In the genomic region with DNA sequence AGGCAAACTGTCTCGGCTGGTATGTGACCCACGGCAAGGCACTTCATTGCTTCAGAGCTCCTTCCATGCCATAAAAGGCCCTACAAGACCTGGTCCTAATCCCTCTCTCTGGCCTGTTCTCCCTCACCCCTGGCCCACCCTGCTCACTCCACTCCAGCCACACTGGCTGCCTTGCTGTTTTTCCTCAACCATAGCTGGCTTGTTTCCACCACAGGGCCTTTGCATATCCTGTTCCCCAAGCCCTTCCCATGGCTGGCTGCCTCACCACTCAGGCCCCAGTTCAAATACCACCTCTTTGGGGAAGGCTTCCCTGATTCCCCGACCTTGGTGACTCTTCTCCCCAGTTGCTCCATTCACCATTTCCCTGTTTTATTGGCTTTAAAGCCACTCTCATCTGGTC, we compare ENCODE assay signal across 7 cellular contexts.
A peak's percentile ranks its signal among the peaks of the same experiment; 100 is the strongest.
DNase-seq lines count a peak whose midpoint lies in the region; ATAC-seq, FAIRE-seq and TF ChIP-seq lines count a peak whose summit lies in the region.
"Not testable (repeated sequence)": the region's sequence is repeated elsewhere in the genome, so short reads cannot be mapped to it uniquely, and the experiment has no call there.

No MANE protein-coding gene starts in this region.

- POLR2A ChIA-PET in RWPE1 (lab: Yijun Ruan, JAX; ENCODE audit: low non-redundant PET), result not testable (repeated sequence)

- peaks cover 57% of the 10 kb centered on the region for H3K36me3 Mint-ChIP-seq in activated T-cell treated with anti-CD3 and anti-CD28 coated beads, Interleukin-2, amount 50 U/mL, for 24 hours (ENCODE audit: low read depth)
- not testable (repeated sequence) for H3K36me3 Mint-ChIP-seq in astrocyte (ENCODE audit: low read depth, unreplicated experiment); naive B cell

- peak; percentile 12 for DNase-seq in ELR (ENCODE audit: low read depth)
- DNase-seq in RWPE1 (ENCODE audit: low spot score); activated T-cell treated with anti-CD3 and anti-CD28 coated beads, Interleukin-2, amount 50 U/mL, for 24 hours; astrocyte (ENCODE audit: low read depth); naive B cell: not testable (repeated sequence)

- not testable (repeated sequence) for TF ChIP-seq EP300 in gastroesophageal sphincter (IDR thresholded peaks at IDR 0.05)

- H3K9me3 ChIP-seq in astrocyte (ENCODE audit: insufficient read depth, low read depth, low read length); gastroesophageal sphincter; skeletal muscle satellite cell (replicated peaks; ENCODE audit: low read length): not testable (repeated sequence)

- not testable (repeated sequence) for H3K27me3 Mint-ChIP-seq in activated T-cell treated with anti-CD3 and anti-CD28 coated beads, Interleukin-2, amount 50 U/mL, for 24 hours; astrocyte (ENCODE audit: low read depth, unreplicated experiment); naive B cell

- H3K4me3 ChIP-seq in astrocyte (ENCODE audit: insufficient read depth, low read depth, low read length); gastroesophageal sphincter: not testable (repeated sequence)
- H3K4me3 ChIP-seq in skeletal muscle satellite cell (ENCODE audit: low read length), result peak overlapping the region; percentile 84

- H2AFZ ChIP-seq in astrocyte (ENCODE audit: low read depth, low read length), result not testable (repeated sequence)

- peaks cover 33% of the 10 kb centered on the region for H3K4me1 Mint-ChIP-seq in activated T-cell treated with anti-CD3 and anti-CD28 coated beads, Interleukin-2, amount 50 U/mL, for 24 hours (ENCODE audit: low read depth)
- peaks cover 27% of the 10 kb centered on the region for H3K4me1 Mint-ChIP-seq in astrocyte (ENCODE audit: low read depth, unreplicated experiment)
- peaks cover 0 to 23% (median 10%) of the 10 kb centered on the region in 3 donors for H3K4me1 Mint-ChIP-seq in naive B cell

- H3K27me3 ChIP-seq in astrocyte (ENCODE audit: insufficient read depth, low read length); gastroesophageal sphincter; skeletal muscle satellite cell (ENCODE audit: control insufficient read depth, insufficient read depth, low read length): not testable (repeated sequence)

- peaks cover 13% of the 10 kb centered on the region for H3K4me1 ChIP-seq in astrocyte (ENCODE audit: insufficient read depth, low read length)
- H3K4me1 ChIP-seq in gastroesophageal sphincter, result peaks cover 0 to 36% (median 2%) of the 10 kb centered on the region in 3 donors
- peaks cover 30% of the 10 kb centered on the region for H3K4me1 ChIP-seq in skeletal muscle satellite cell (ENCODE audit: control insufficient read depth, insufficient read depth, low read length)

- 56 to 94% methylated on average over 1 to 3 of the region's 3 CpGs for WGBS in gastroesophageal sphincter (ENCODE audit: low coverage in 1 of 2), 2 donors

- H3K27ac ChIP-seq in RWPE1 (peak overlapping the region; percentile 68), astrocyte (ENCODE audit: low read depth, low read length) (peak overlapping the region; percentile 17), gastroesophageal sphincter (peak overlapping the region in 3 of 4 donors; percentile 91 to 95 (median 92))

- not testable (repeated sequence) for H3K36me3 ChIP-seq in astrocyte (ENCODE audit: insufficient read depth, low read length)
- H3K36me3 ChIP-seq in gastroesophageal sphincter (peaks cover 0 to 26% of the 10 kb centered on the region in 2 donors), skeletal muscle satellite cell (ENCODE audit: insufficient read depth, low read length) (peaks cover 10% of the 10 kb centered on the region)

- H4K20me1 ChIP-seq in astrocyte (ENCODE audit: insufficient read depth, low read length), result peaks cover 12% of the 10 kb centered on the region

- H3K4me2 ChIP-seq in astrocyte (ENCODE audit: low read length) (peak overlapping the region; percentile 91), skeletal muscle satellite cell (ENCODE audit: low read length) (peak overlapping the region; percentile 93)

- peak overlapping the region; percentile 94 for H3K4me3 Mint-ChIP-seq in activated T-cell treated with anti-CD3 and anti-CD28 coated beads, Interleukin-2, amount 50 U/mL, for 24 hours
- peak overlapping the region; percentile 92 for H3K4me3 Mint-ChIP-seq in astrocyte (ENCODE audit: unreplicated experiment)
- H3K4me3 Mint-ChIP-seq in naive B cell, result peak overlapping the region in 5 of 8 donors; percentile 15 to 96 (median 63)

- H3K27ac Mint-ChIP-seq in activated T-cell treated with anti-CD3 and anti-CD28 coated beads, Interleukin-2, amount 50 U/mL, for 24 hours, result peak overlapping the region; percentile 64
- H3K27ac Mint-ChIP-seq in astrocyte (ENCODE audit: unreplicated experiment) (peak overlapping the region; percentile 91), naive B cell (peak overlapping the region in 1 of 6 donors; percentile 84)

- not testable (repeated sequence) for TF ChIP-seq POLR2A in gastroesophageal sphincter (IDR thresholded peaks at IDR 0.05)

- H3K9me3 Mint-ChIP-seq in activated T-cell treated with anti-CD3 and anti-CD28 coated beads, Interleukin-2, amount 50 U/mL, for 24 hours; astrocyte (ENCODE audit: unreplicated experiment); naive B cell: not testable (repeated sequence)

- ATAC-seq in gastroesophageal sphincter; naive B cell (ENCODE audit: low read depth in 2 of 2): not testable (repeated sequence)

- CTCF ChIA-PET in RWPE1 (lab: Yijun Ruan, JAX), result not testable (repeated sequence)

- FAIRE-seq in astrocyte (lab: Jason Lieb, UNC), result not testable (repeated sequence)

- not testable (repeated sequence) for TF ChIP-seq CTCF in RWPE1 (conservative IDR thresholded peaks at IDR 0.05; ENCODE audit: low read depth); astrocyte (IDR thresholded peaks at IDR 0.05; ENCODE audit: insufficient read depth, low read depth, low read length); gastroesophageal sphincter (IDR thresholded peaks at IDR 0.05)

- not testable (repeated sequence) for H3K79me2 ChIP-seq in astrocyte (ENCODE audit: insufficient read depth, low read length)

- H3K9ac ChIP-seq in astrocyte (ENCODE audit: low read length), result not testable (repeated sequence)
- peak overlapping the region; percentile 99 for H3K9ac ChIP-seq in skeletal muscle satellite cell (ENCODE audit: low read depth, low read length)

Comparison
In these comparisons a context has a peak if more than half of its experiments do, and no peak if none do; other contexts are left out.
1. H3K27ac ChIP-seq: peak in every context shown above with its lines; median percentile 92 in gastroesophageal sphincter; 68 in RWPE1; 17 in astrocyte.